Comparison of ENCODE assay signal across 12 cellular contexts in genomic region chr12:110247340-110248095, GRCh38. TPM values are rescaled to one million over a fixed set of nuclear protein-coding genes. Genes with fewer than 3 reads are reported as not detected.
DNase-seq lines count a peak whose midpoint lies in the region; ATAC-seq and TF ChIP-seq lines count a peak whose summit lies in the region.
"Had no signal": no experiment of that assay in that cellular context is flagged by ENCODE, and none has a peak within 500 bp of the region (broad histone marks: within the 10 kb centered on the region; RNA-seq: fewer than 3 reads in every experiment).

No MANE protein-coding gene starts in this region.

- H3K4me1 ChIP-seq in endodermal cell (ENCODE audit: control insufficient read depth, insufficient read depth, low read length) (peaks cover 19% of the 10 kb centered on the region), mucosa of descending colon (ENCODE audit: low read depth) (peaks cover 43% of the 10 kb centered on the region), tibial nerve (peaks cover 0 to 11% (median 3%) of the 10 kb centered on the region in 4 donors)

- peaks cover 5% of the 10 kb centered on the region for H3K36me3 Mint-ChIP-seq in endodermal cell (ENCODE audit: low read depth)
- H3K36me3 Mint-ChIP-seq: immature natural killer cell had no signal

- no peak overlapping the region for H3K4me3 Mint-ChIP-seq in endodermal cell
- H3K4me3 Mint-ChIP-seq: immature natural killer cell had no signal

- ATAC-seq in mucosa of descending colon = peak; percentile 86
- no peak for ATAC-seq in HG03565 (IDR thresholded peaks at IDR 0.05; ENCODE audit: unreplicated experiment)
- ATAC-seq: SK-N-SH treated with all-trans-retinoic acid at 6 μM for 48 hours had no signal

- no peak overlapping the region for H3K27ac Mint-ChIP-seq in endodermal cell
- H3K27ac Mint-ChIP-seq: immature natural killer cell had no signal

- intact Hi-C loops in mucosa of descending colon (cut with DNase I, micrococcal nuclease) = loop anchor here in 1 of 2 donors (5.0 kb wide), 1 partner anchor 35 kb away; the partner anchor contains the start of gene ATP2A2

- H3K4me1 Mint-ChIP-seq in endodermal cell = peaks cover 53% of the 10 kb centered on the region
- H3K4me1 Mint-ChIP-seq: immature natural killer cell had no signal

- H3K27me3 ChIP-seq in endodermal cell (ENCODE audit: control insufficient read depth, insufficient read depth, low read length, poor library complexity, severe bottlenecking) = no peaks in the 10 kb centered on the region
- H3K27me3 ChIP-seq in tibial nerve = no peaks in the 10 kb centered on the region

- H3K9me3 Mint-ChIP-seq in endodermal cell = peaks cover 3% of the 10 kb centered on the region
- H3K9me3 Mint-ChIP-seq: immature natural killer cell had no signal

- no peak overlapping the region for H3K27ac ChIP-seq in endodermal cell (ENCODE audit: low read depth, low read length)
- H3K27ac ChIP-seq in tibial nerve = peak overlapping the region in 3 of 4 donors; percentile 20 to 71 (median 46)

- TF ChIP-seq CTCF in endodermal cell (conservative IDR thresholded peaks at IDR 0.05) (no peak), mucosa of descending colon (IDR thresholded peaks at IDR 0.05) (no peak), tibial nerve (IDR thresholded peaks at IDR 0.05) (no peak)

- H3K4me3 ChIP-seq in endodermal cell (ENCODE audit: low read length) (no peak overlapping the region), mucosa of descending colon (no peak overlapping the region), tibial nerve (no peak overlapping the region)

- 89 to 91% methylated on average over 10 to 14 of the region's 14 CpGs for WGBS in endodermal cell (ENCODE audit: insufficient coverage in 1 of 2, insufficient read length in 1 of 2), 2 experiments
- 59 to 74% methylated on average over 9 to 14 of the region's 14 CpGs for WGBS in tibial nerve, 2 donors

- H3K9ac ChIP-seq in endodermal cell (ENCODE audit: extremely low read depth, low read length, poor library complexity, severe bottlenecking) = no peak overlapping the region

- DNase-seq in NCI-H1092 (lab: John Stamatoyannopoulos, UW) = peak; percentile 5
- peak; percentile 61 for DNase-seq in endodermal cell
- DNase-seq in mucosa of descending colon = peak; percentile 84 to 86 (median 86)
- no peak for DNase-seq in tibial nerve (ENCODE audit: low spot score in 2 of 2)
- DNase-seq in NCI-H128 (lab: John Stamatoyannopoulos, UW; ENCODE audit: unreplicated experiment) = no peak
- no peak for DNase-seq in NCI-H1436 treated with DMSO at 0.1 percent for 48 hours (lab: John Stamatoyannopoulos, UW)
- DNase-seq in GM19238 (ENCODE audit: insufficient read length, low spot score) = no peak
- DNase-seq: EL; immature natural killer cell; stimulated activated CD4-positive, alpha-beta T cell treated with anti-CD3 and anti-CD28 coated beads, Interleukin-2, amount 100 ng/mL, for 24 hours had no signal

- TF ChIP-seq POLR2A in tibial nerve (IDR thresholded peaks at IDR 0.05) = no peak

- H3K36me3 ChIP-seq in endodermal cell (ENCODE audit: control insufficient read depth, insufficient read depth, low read length) = peaks cover 11% of the 10 kb centered on the region
- no peaks in the 10 kb centered on the region for H3K36me3 ChIP-seq in mucosa of descending colon (ENCODE audit: low read depth)
- peaks cover 0 to 40% (median 0%) of the 10 kb centered on the region in 3 donors for H3K36me3 ChIP-seq in tibial nerve

- H3K27me3 Mint-ChIP-seq in endodermal cell (ENCODE audit: insufficient read depth) = no peaks in the 10 kb centered on the region

- no peak for TF ChIP-seq EP300 in tibial nerve (IDR thresholded peaks at IDR 0.05)

- H3K9me3 ChIP-seq in endodermal cell (ENCODE audit: control insufficient read depth, low read length) (peaks cover 9% of the 10 kb centered on the region), mucosa of descending colon (no peaks in the 10 kb centered on the region), tibial nerve (peaks cover 0 to 3% (median 0%) of the 10 kb centered on the region in 4 donors)

RNA-seq across cellular contexts. Expression of gene ATP2A2, which starts 33.5 kb away (rescaled TPM):
- total RNA-seq in endodermal cell = 100 to 1,000 TPM; 151 to 235 TPM
- polyA plus RNA-seq in endodermal cell (2013, experiment 1 of 2) = 164 TPM
- 164 TPM for polyA plus RNA-seq in endodermal cell (2013, experiment 2 of 2)
- total RNA-seq in mucosa of descending colon = 100 to 1,000 TPM; 242 to 287 (median 259) TPM
- 100 to 1,000 TPM in 2 of 4 donors, 10 to 100 TPM in 2; 77.8 to 106 (median 90.1) TPM for total RNA-seq in tibial nerve

Comparison
In these comparisons a context has a peak if more than half of its experiments do, and no peak if none do; other contexts are left out.
1. DNase-seq: peak in NCI-H1092 (single experiment), endodermal cell (single experiment) and mucosa of descending colon (3 of 3); none in tibial nerve (0 of 2), NCI-H128 (single experiment), NCI-H1436 treated with DMSO at 0.1 percent for 48 hours (single experiment) and GM19238 (single experiment).